8 cellular contexts compared by ENCODE assay signal in the genomic region with DNA sequence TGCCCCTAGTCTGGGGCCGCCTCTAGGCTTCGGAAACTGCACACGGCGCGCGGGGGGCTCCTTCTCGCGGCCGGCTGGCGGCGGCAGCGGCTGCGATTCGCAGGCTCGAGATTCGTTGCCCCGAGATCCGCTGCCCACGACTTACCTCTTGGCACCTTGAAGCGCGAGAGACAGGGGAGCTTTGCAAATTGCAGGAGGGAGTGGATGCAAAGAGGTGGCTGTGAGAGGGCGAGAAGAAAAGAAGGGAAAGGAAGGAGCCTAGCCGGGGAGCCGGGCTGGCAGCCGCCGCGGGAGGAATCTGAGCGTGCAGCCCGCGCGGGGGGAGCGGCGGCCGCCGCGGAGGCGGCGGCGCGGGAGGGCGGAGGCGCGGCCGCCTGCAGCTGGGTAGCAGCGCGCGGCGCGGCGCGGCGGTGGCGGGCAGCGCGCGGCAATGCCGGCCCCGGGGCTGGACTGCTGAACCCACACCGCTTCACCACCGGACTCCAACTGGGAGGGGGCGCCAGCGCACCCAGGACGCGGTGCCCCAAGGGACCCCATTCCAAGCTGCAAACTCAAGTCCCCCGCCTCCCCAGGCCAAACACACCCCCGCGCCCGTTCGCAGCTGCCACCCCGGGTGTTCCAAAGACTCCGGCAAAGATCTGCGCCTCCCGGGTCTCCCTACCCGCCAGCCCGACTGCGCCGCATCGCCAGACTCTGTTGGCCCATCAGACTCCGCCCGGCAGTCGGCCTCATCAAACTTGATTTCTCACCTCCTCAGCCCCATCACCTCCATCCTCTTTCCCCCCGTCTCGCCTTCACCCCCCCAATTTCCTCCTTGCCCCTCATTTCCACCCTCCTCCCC. TPM values are rescaled to one million over a fixed set of nuclear protein-coding genes. Genes with fewer than 3 reads are reported as not detected.
DNase-seq lines count a peak whose midpoint lies in the region; ATAC-seq, FAIRE-seq and TF ChIP-seq lines count a peak whose summit lies in the region.

No MANE protein-coding gene starts in this region.

- no peak overlapping the region for H3K14ac ChIP-seq in H1 (ENCODE audit: insufficient read length)
- peak overlapping the region in 1 of 2 experiments; percentile 98 for H3K14ac ChIP-seq in mesenchymal stem cell (ENCODE audit: low read length in 2 of 2)

- CTCF ChIA-PET in activated CD8-positive, alpha-beta T cell treated with anti-CD3 and anti-CD28 coated beads for 36 hours (lab: Charles Lee) = interaction anchor here (0.5 to 3.6 kb wide), 9 partner anchors 10 to 766 kb away, joined by 3 to 16 read pairs (median 4); no protein-coding TSS in a partner anchor
- CTCF ChIA-PET in H1 (lab: Charles Lee; ENCODE audit: partially characterized antibody) = interaction anchor here (2.5 kb wide), 1 partner anchor 792 kb away, joined by 8 read pairs; no protein-coding TSS in a partner anchor

- H3K18ac ChIP-seq in H1 (ENCODE audit: extremely low read depth, low read length) (peak overlapping the region; percentile 32), mesenchymal stem cell (ENCODE audit: low read depth in 1 of 2, low read length in 2 of 2) (peak overlapping the region; percentile 99 to 100)

- no peak overlapping the region for H3K56ac ChIP-seq in H1 (replicated peaks; ENCODE audit: insufficient read length, low read depth, low read length)

- H2BK5ac ChIP-seq in H1 (ENCODE audit: low read depth, low read length) (no peak overlapping the region), mesenchymal stem cell (ENCODE audit: low read depth, low read length, poor library complexity, severe bottlenecking) (peak overlapping the region; percentile 97)

- intact Hi-C loops in activated CD8-positive, alpha-beta T cell treated with anti-CD3 and anti-CD28 coated beads for 36 hours (cut with micrococcal nuclease) = loop anchor here (5.0 kb wide), 3 partner anchors 65 to 770 kb away; no protein-coding TSS in a partner anchor

- TF ChIP-seq RAD21 in H1 (IDR thresholded peaks at IDR 0.05 in 1 of 2, conservative IDR thresholded peaks at IDR 0.05 in 1 of 2; ENCODE audit: low read depth in 2 of 2, low read length in 2 of 2) = peak in 1 of 2 experiments; percentile 20; a peak in 2 of 4 replicates

- H3K27ac ChIP-seq in H1 (ENCODE audit: low read depth, low read length) (no peak overlapping the region), mesenchymal stem cell (ENCODE audit: low read length, poor library complexity, severe bottlenecking) (peak overlapping the region; percentile 96)

- H2BK15ac ChIP-seq in H1 (ENCODE audit: low read length) = no peak overlapping the region
- peak overlapping the region; percentile 48 for H2BK15ac ChIP-seq in mesenchymal stem cell (ENCODE audit: low read depth, poor library complexity, severe bottlenecking)

- no peak for TF ChIP-seq POLR2A in H1 (IDR thresholded peaks at IDR 0.05; ENCODE audit: control extremely low read depth in 1 of 2, low read depth in 2 of 2, low read length in 2 of 2)

- TF ChIP-seq CTCF in activated CD8-positive, alpha-beta T cell treated with anti-CD3 and anti-CD28 coated beads for 36 hours (IDR thresholded peaks at IDR 0.05) = no peak
- no peak for TF ChIP-seq CTCF in H1 (IDR thresholded peaks at IDR 0.05; ENCODE audit: control extremely low read depth in 1 of 3, insufficient read depth in 1 of 3, low read depth in 1 of 3, low read length in 3 of 3)

- no peaks in the 10 kb centered on the region for H3K27me3 Mint-ChIP-seq in activated CD8-positive, alpha-beta T cell treated with anti-CD3 and anti-CD28 coated beads for 36 hours

- H4K91ac ChIP-seq in H1 (replicated peaks; ENCODE audit: insufficient read length, low read length) (no peak overlapping the region), mesenchymal stem cell (ENCODE audit: low read length) (peak overlapping the region; percentile 98)

- H3K4me3 Mint-ChIP-seq in activated CD8-positive, alpha-beta T cell treated with anti-CD3 and anti-CD28 coated beads for 36 hours = peak overlapping the region; percentile 94

- peak overlapping the region; percentile 95 for H3K27ac Mint-ChIP-seq in activated CD8-positive, alpha-beta T cell treated with anti-CD3 and anti-CD28 coated beads for 36 hours

- H3K4me1 Mint-ChIP-seq in activated CD8-positive, alpha-beta T cell treated with anti-CD3 and anti-CD28 coated beads for 36 hours (ENCODE audit: low read depth) = peaks cover 29% of the 10 kb centered on the region

- POLR2A ChIA-PET in activated CD8-positive, alpha-beta T cell treated with anti-CD3 and anti-CD28 coated beads for 36 hours (lab: Charles Lee) = interaction anchor here (1.0 to 3.4 kb wide), 5 partner anchors 9 to 286 kb away, joined by 3 to 20 read pairs (median 4); partner anchors contain the start of gene SUPT3H
- POLR2A ChIA-PET in H1 (lab: Charles Lee; ENCODE audit: partially characterized antibody) = interaction anchor here (0.8 to 1.6 kb wide), 2 partner anchors 44 to 95 kb away, joined by 3 to 5 read pairs; partner anchors contain the start of gene SUPT3H

- H3K36me3 ChIP-seq in H1 (ENCODE audit: control insufficient read depth in 2 of 4, insufficient read depth in 4 of 4, low read length in 3 of 4) (no peaks in the 10 kb centered on the region), mesenchymal stem cell (ENCODE audit: control insufficient read depth in 1 of 2, insufficient read depth in 2 of 2, low read depth in 1 of 2, low read length in 2 of 2) (no peaks in the 10 kb centered on the region)

- peak; percentile 25 for ATAC-seq in activated CD8-positive, alpha-beta T cell treated with anti-CD3 and anti-CD28 coated beads for 36 hours
- no peak for ATAC-seq in HG03565 (IDR thresholded peaks at IDR 0.05; ENCODE audit: unreplicated experiment)

- no peak for TF ChIP-seq EP300 in H1 (IDR thresholded peaks at IDR 0.05; ENCODE audit: borderline replicate concordance in 1 of 2, low read depth in 2 of 2, low read length in 2 of 2)

- no peak overlapping the region for H2BK12ac ChIP-seq in H1 (ENCODE audit: low read depth, low read length)
- peak overlapping the region; percentile 82 to 95 for H2BK12ac ChIP-seq in mesenchymal stem cell (ENCODE audit: low read length in 2 of 2)

- H3K4me3 ChIP-seq in H1 (ENCODE audit: extremely low read depth in 1 of 4, insufficient read depth in 2 of 4, low read depth in 3 of 4, low read length in 4 of 4) = peak overlapping the region; percentile 54 to 83 (median 74)
- peak overlapping the region; percentile 78 to 93 for H3K4me3 ChIP-seq in mesenchymal stem cell (ENCODE audit: insufficient read depth in 1 of 2, low read depth in 1 of 2, low read length in 2 of 2)

- H3K23ac ChIP-seq in H1 (ENCODE audit: insufficient read length) = no peak overlapping the region
- H3K23ac ChIP-seq in mesenchymal stem cell (ENCODE audit: low read length in 2 of 2) = peak overlapping the region in 1 of 2 experiments; percentile 98

- H3K9ac ChIP-seq in H1 (replicated peaks in 1 of 4; ENCODE audit: extremely low read depth in 1 of 4, low read depth in 3 of 4, low read length in 3 of 4) (peak overlapping the region in 2 of 4 experiments; percentile 5 to 44; a peak in 1 of 7 replicates), mesenchymal stem cell (ENCODE audit: low read length) (peak overlapping the region; percentile 89)

- peak overlapping the region; percentile 73; the same call in 1 of the 2 replicates for H2AFZ ChIP-seq in H1 (ENCODE audit: low read length)
- H2AFZ ChIP-seq in mesenchymal stem cell (ENCODE audit: low read depth, low read length) = no peak overlapping the region

- H3K4ac ChIP-seq in H1 (replicated peaks; ENCODE audit: insufficient read length, low read depth, low read length) (no peak overlapping the region), mesenchymal stem cell (ENCODE audit: low read depth in 1 of 2, low read length in 2 of 2) (peak overlapping the region; percentile 87 to 99)

- 0% methylated on average over 33 of the region's 83 CpGs; no CpG with 5 or more reads in 1 of the 2 experiments for WGBS in H1 (ENCODE audit: extremely low coverage in 1 of 2, insufficient coverage in 1 of 2, insufficient read length in 1 of 2, insufficient replicate concordance in 2 of 2, low coverage in 1 of 2, low lambda C conversion rate in 2 of 2, missing lambda C conversion rate in 1 of 2), 2 experiments
- 1% methylated on average over 56 of the region's 83 CpGs for WGBS in mesenchymal stem cell

- no peaks in the 10 kb centered on the region for H3K9me3 ChIP-seq in H1 (ENCODE audit: insufficient read depth in 2 of 2, low read depth in 1 of 2, low read length in 1 of 2)
- no peaks in the 10 kb centered on the region for H3K9me3 ChIP-seq in mesenchymal stem cell (ENCODE audit: control insufficient read depth, low read length)

- no peak overlapping the region for H2AK5ac ChIP-seq in H1 (ENCODE audit: low read depth, low read length)
- H2AK5ac ChIP-seq in mesenchymal stem cell (ENCODE audit: low read length, severe bottlenecking) = no peak overlapping the region

- no peak overlapping the region for H4K5ac ChIP-seq in H1 (ENCODE audit: insufficient read length, low read depth, low read length)

- no peaks in the 10 kb centered on the region for H3K79me2 ChIP-seq in H1 (ENCODE audit: control insufficient read depth in 1 of 2, insufficient read depth in 2 of 2, low read length in 2 of 2)

- H3K79me1 ChIP-seq in H1 (ENCODE audit: low read depth, low read length) (no peaks in the 10 kb centered on the region), mesenchymal stem cell (replicated peaks; ENCODE audit: low read length, poor library complexity, severe bottlenecking) (peaks cover 2% of the 10 kb centered on the region)

- DNase-seq in NCI-H2029 (lab: John Stamatoyannopoulos, UW) = peak; percentile 21
- no peak for DNase-seq in NCI-H2029 treated with DMSO at 0.1 percent for 48 hours (lab: John Stamatoyannopoulos, UW)
- DNase-seq in NCI-H510A treated with DMSO at 0.1 percent for 48 hours (lab: John Stamatoyannopoulos, UW) = peak; percentile 37
- peak; percentile 71 for DNase-seq in activated CD8-positive, alpha-beta T cell treated with anti-CD3 and anti-CD28 coated beads for 36 hours
- DNase-seq in H1 (ENCODE audit: low read depth in 1 of 2, low spot score in 2 of 2) = peak in 1 of 2 experiments; percentile 71
- peak; percentile 73 for DNase-seq in mesenchymal stem cell
- peak; percentile 43 to 46 for DNase-seq in stimulated activated CD8-positive, alpha-beta memory T cell treated with anti-CD3 and anti-CD28 coated beads, Interleukin-15, amount 100 ng/mL, for 48 hours (ENCODE audit: low read depth in 2 of 2)

- no peak overlapping the region; the same call in 1 of the 2 replicates for H2BK20ac ChIP-seq in H1 (ENCODE audit: low read length)

- H3K4me2 ChIP-seq in H1 (ENCODE audit: insufficient read depth in 1 of 2, low read depth in 2 of 2, low read length in 2 of 2) (peak overlapping the region; percentile 85 to 96), mesenchymal stem cell (ENCODE audit: low read length, poor library complexity, severe bottlenecking) (peak overlapping the region; percentile 100)

- peaks cover 0 to 2% of the 10 kb centered on the region in 2 experiments for H4K20me1 ChIP-seq in H1 (replicated peaks in 1 of 2; ENCODE audit: control insufficient read depth in 1 of 2, insufficient read depth in 2 of 2, low read length in 2 of 2)

- H4K8ac ChIP-seq in H1 (ENCODE audit: extremely low read depth, insufficient read depth, low read length) (no peak overlapping the region), mesenchymal stem cell (ENCODE audit: low read length) (peak overlapping the region; percentile 98)

- no peak overlapping the region for H2BK120ac ChIP-seq in H1 (replicated peaks; ENCODE audit: low read depth, low read length)
- H2BK120ac ChIP-seq in mesenchymal stem cell (ENCODE audit: low read depth, low read length) = peak overlapping the region; percentile 99

- H3K23me2 ChIP-seq in H1 (ENCODE audit: low read depth, low read length) = peaks cover 22% of the 10 kb centered on the region

- H3K4me1 ChIP-seq in H1 (replicated peaks in 1 of 4; ENCODE audit: control insufficient read depth in 3 of 4, insufficient read depth in 4 of 4, low read length in 3 of 4) (peaks cover 0 to 13% (median 3%) of the 10 kb centered on the region in 4 experiments; a peak in 5 of 7 replicates), mesenchymal stem cell (ENCODE audit: control insufficient read depth, insufficient read depth, low read depth, low read length) (peaks cover 6% of the 10 kb centered on the region)

- H3K9me3 Mint-ChIP-seq in activated CD8-positive, alpha-beta T cell treated with anti-CD3 and anti-CD28 coated beads for 36 hours = no peaks in the 10 kb centered on the region

- peaks cover 26 to 72% (median 60%) of the 10 kb centered on the region in 4 experiments for H3K27me3 ChIP-seq in H1 (replicated peaks in 1 of 4; ENCODE audit: control insufficient read depth in 3 of 4, extremely low read depth in 1 of 4, insufficient read depth in 3 of 4, low read length in 3 of 4)
- H3K27me3 ChIP-seq in mesenchymal stem cell (ENCODE audit: control insufficient read depth in 1 of 2, insufficient read depth in 1 of 2, low read length in 2 of 2) = peaks cover 0 to 6% of the 10 kb centered on the region in 2 experiments

- FAIRE-seq in H1 (lab: Jason Lieb, UNC) = no peak

- H3K36me3 Mint-ChIP-seq in activated CD8-positive, alpha-beta T cell treated with anti-CD3 and anti-CD28 coated beads for 36 hours (ENCODE audit: low read depth) = peaks cover 2% of the 10 kb centered on the region

RNA-seq across cellular contexts. Expression of gene SUPT3H, which starts 44.2 kb away (rescaled TPM):
- total RNA-seq in activated CD8-positive, alpha-beta T cell treated with anti-CD3 and anti-CD28 coated beads for 36 hours = 10 to 100 TPM; 20.0 to 20.2 TPM
- 18.8 and 25.0 TPM in 2 replicates for total RNA-seq in H1 (2021; fragmentation: NEBNext Ultra II Directional; extraction: Animal tissue kit (Norgen Biotek cat#: 25700))
- polyA plus RNA-seq in H1 (2011; rRNA removed) = 14.7 and 23.0 TPM in 2 replicates
- 20.5 TPM for polyA plus RNA-seq in H1 (2011; cell fraction: cytosol; rRNA removed)
- polyA plus RNA-seq in H1 (2011; cell fraction: nucleus; rRNA removed) = 21.5 TPM
- polyA plus RNA-seq in H1 (2012, experiment 1 of 2) = 19.8 to 23.9 TPM (median 21.9 TPM) in 4 replicates
- 5.6 TPM for polyA plus RNA-seq in H1 (2012, experiment 2 of 2)
- 19.0 TPM for polyA plus RNA-seq in H1 (2013, experiment 1 of 2)
- polyA plus RNA-seq in H1 (2013, experiment 2 of 2) = 22.8 TPM
- polyA minus RNA-seq in H1 (2011; rRNA and poly(A)+ RNA removed) = 33.6 and 42.7 TPM in 2 replicates
- polyA minus RNA-seq in H1 (2011; cell fraction: cytosol; rRNA and poly(A)+ RNA removed) = 16.9 TPM
- 45.3 TPM for polyA minus RNA-seq in H1 (2011; cell fraction: nucleus; rRNA and poly(A)+ RNA removed)
- polyA plus RNA-seq in mesenchymal stem cell (2013, experiment 1 of 2) = 12.2 TPM
- polyA plus RNA-seq in mesenchymal stem cell (2013, experiment 2 of 2) = 11.4 TPM
